ENCODE assay signal across 1 cellular context in the genomic region with DNA sequence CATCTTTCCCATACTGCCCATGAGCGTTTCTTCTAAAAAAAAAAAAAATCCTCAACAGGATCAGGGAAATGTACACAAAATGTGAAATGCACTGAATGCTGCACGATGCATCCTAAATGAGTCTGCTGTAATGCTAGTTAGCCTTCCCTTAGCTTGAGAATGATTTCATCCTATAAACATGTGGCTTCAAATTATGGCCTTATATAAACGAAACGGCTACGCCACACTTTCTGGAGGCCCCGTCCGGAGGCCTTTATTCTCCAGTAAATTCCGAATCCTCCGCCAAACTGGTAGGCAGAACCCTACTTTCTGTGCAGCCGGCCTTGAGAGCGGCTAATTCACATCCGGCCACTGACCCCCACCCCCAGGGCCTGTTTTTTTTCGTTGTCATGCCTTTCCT.
TF ChIP-seq lines count a peak whose summit lies in the region.

No MANE protein-coding gene starts in this region.

TF ChIP-seq in K562, 482 proteins besides CTCF, POLR2A, EP300 and RAD21 (continued from another document):
- TF ChIP-seq, protein P1, sequence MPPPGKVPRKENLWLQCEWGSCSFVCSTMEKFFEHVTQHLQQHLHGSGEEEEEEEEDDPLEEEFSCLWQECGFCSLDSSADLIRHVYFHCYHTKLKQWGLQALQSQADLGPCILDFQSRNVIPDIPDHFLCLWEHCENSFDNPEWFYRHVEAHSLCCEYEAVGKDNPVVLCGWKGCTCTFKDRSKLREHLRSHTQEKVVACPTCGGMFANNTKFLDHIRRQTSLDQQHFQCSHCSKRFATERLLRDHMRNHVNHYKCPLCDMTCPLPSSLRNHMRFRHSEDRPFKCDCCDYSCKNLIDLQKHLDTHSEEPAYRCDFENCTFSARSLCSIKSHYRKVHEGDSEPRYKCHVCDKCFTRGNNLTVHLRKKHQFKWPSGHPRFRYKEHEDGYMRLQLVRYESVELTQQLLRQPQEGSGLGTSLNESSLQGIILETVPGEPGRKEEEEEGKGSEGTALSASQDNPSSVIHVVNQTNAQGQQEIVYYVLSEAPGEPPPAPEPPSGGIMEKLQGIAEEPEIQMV (tag; conservative IDR thresholded peaks at IDR 0.05; ENCODE audit: low read depth): no peak
- TF ChIP-seq, protein P2, sequence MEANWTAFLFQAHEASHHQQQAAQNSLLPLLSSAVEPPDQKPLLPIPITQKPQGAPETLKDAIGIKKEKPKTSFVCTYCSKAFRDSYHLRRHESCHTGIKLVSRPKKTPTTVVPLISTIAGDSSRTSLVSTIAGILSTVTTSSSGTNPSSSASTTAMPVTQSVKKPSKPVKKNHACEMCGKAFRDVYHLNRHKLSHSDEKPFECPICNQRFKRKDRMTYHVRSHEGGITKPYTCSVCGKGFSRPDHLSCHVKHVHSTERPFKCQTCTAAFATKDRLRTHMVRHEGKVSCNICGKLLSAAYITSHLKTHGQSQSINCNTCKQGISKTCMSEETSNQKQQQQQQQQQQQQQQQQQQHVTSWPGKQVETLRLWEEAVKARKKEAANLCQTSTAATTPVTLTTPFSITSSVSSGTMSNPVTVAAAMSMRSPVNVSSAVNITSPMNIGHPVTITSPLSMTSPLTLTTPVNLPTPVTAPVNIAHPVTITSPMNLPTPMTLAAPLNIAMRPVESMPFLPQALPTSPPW (CRISPR knock-in tag; IDR thresholded peaks at IDR 0.05): no peak
- TF ChIP-seq HDAC2 (IDR thresholded peaks at IDR 0.05) (no peak), ZNF696 (CRISPR knock-in tag; conservative IDR thresholded peaks at IDR 0.05) (no peak), GATAD2B (IDR thresholded peaks at IDR 0.05; ENCODE audit: borderline replicate concordance) (no peak), ARHGAP35 (IDR thresholded peaks at IDR 0.05; ENCODE audit: partially characterized antibody) (no peak), HLTF (IDR thresholded peaks at IDR 0.05) (no peak)
